12 cellular contexts compared by ENCODE assay signal in genomic region chr17:16443390-16444257, GRCh38. TPM values are rescaled to one million over a fixed set of nuclear protein-coding genes. Genes with fewer than 3 reads are reported as not detected.
DNase-seq lines count a peak whose midpoint lies in the region; ATAC-seq and TF ChIP-seq lines count a peak whose summit lies in the region.
"Had no signal": no experiment of that assay in that cellular context is flagged by ENCODE, and none has a peak within 500 bp of the region (broad histone marks: within the 10 kb centered on the region; RNA-seq: fewer than 3 reads in every experiment).

No MANE protein-coding gene starts in this region.

- H3K4me3 ChIP-seq in HCT116 (replicated peaks in 1 of 2; ENCODE audit: low read depth in 1 of 2, low read length in 2 of 2), result no peak overlapping the region
- no peak overlapping the region for H3K4me3 ChIP-seq in neural progenitor cell
- no peak overlapping the region for H3K4me3 ChIP-seq in MM.1S (ENCODE audit: low read length)
- no peak overlapping the region for H3K4me3 ChIP-seq in PC-3 (ENCODE audit: low read length)
- H3K4me3 ChIP-seq: esophagus muscularis mucosa had no signal

- peaks cover 26 to 75% of the 10 kb centered on the region in 2 experiments for H3K36me3 ChIP-seq in HCT116 (ENCODE audit: control insufficient read depth in 1 of 2, insufficient read depth in 2 of 2, low read length in 2 of 2)
- peaks cover 6% of the 10 kb centered on the region for H3K36me3 ChIP-seq in neural progenitor cell
- H3K36me3 ChIP-seq in MM.1S (replicated peaks; ENCODE audit: insufficient read depth, low read length), result peaks cover 20% of the 10 kb centered on the region
- peaks cover 74% of the 10 kb centered on the region for H3K36me3 ChIP-seq in PC-3 (ENCODE audit: low read depth, low read length)

- H3K4me1 Mint-ChIP-seq in activated CD4-positive, alpha-beta memory T cell treated with anti-CD3 and anti-CD28 coated beads for 36 hours (ENCODE audit: low read depth), result peaks cover 62% of the 10 kb centered on the region
- peaks cover 33% of the 10 kb centered on the region for H3K4me1 Mint-ChIP-seq in neural progenitor cell

- H3K4me3 Mint-ChIP-seq in activated CD4-positive, alpha-beta memory T cell treated with anti-CD3 and anti-CD28 coated beads for 36 hours, result peak overlapping the region; percentile 26
- no peak overlapping the region for H3K4me3 Mint-ChIP-seq in neural progenitor cell

- H4K20me1 ChIP-seq in HCT116 (ENCODE audit: insufficient read depth) (peaks cover 30% of the 10 kb centered on the region; the same call in 1 of the 2 replicates), neural progenitor cell (ENCODE audit: low read depth) (peaks cover 84% of the 10 kb centered on the region), MM.1S (ENCODE audit: insufficient read depth, low read length) (peaks cover 29% of the 10 kb centered on the region), PC-3 (ENCODE audit: low read length) (peaks cover 56% of the 10 kb centered on the region)

- H3K27ac Mint-ChIP-seq in activated CD4-positive, alpha-beta memory T cell treated with anti-CD3 and anti-CD28 coated beads for 36 hours, result peak overlapping the region; percentile 97
- H3K27ac Mint-ChIP-seq in neural progenitor cell, result no peak overlapping the region

- H3K9me3 ChIP-seq in HCT116 (ENCODE audit: control insufficient read depth in 1 of 2, insufficient read depth in 1 of 2, low read depth in 1 of 2, low read length in 2 of 2) (no peaks in the 10 kb centered on the region), neural progenitor cell (ENCODE audit: low read depth) (no peaks in the 10 kb centered on the region), MM.1S (replicated peaks; ENCODE audit: insufficient read depth, low read length) (no peaks in the 10 kb centered on the region), PC-3 (ENCODE audit: low read length) (no peaks in the 10 kb centered on the region)
- H3K9me3 ChIP-seq: esophagus muscularis mucosa had no signal

- CTCF ChIA-PET in HCT116 (lab: Charles Lee) (interaction anchor here (1.6 kb wide), 1 partner anchor 10 kb away, joined by 5 read pairs; no protein-coding TSS in a partner anchor), PC-3 (lab: Charles Lee) (no interaction called here)
- CTCF ChIA-PET in activated CD4-positive, alpha-beta memory T cell treated with anti-CD3 and anti-CD28 coated beads for 36 hours (lab: Charles Lee), result interaction anchor here (1.0 to 3.8 kb wide), 6 partner anchors 9 to 146 kb away, joined by 3 to 21 read pairs (median 6); partner anchors contain the start of genes CENPV and TRPV2

- ATAC-seq in HCT116 (peak; percentile 33), PC-3 (no peak)

- H3K4me1 ChIP-seq in HCT116 (ENCODE audit: control insufficient read depth in 1 of 2, insufficient read depth in 2 of 2, low read length in 2 of 2) (peaks cover 10 to 65% of the 10 kb centered on the region in 2 experiments; a peak in 3 of 4 replicates), neural progenitor cell (peaks cover 27% of the 10 kb centered on the region), MM.1S (ENCODE audit: low read length) (0 out of 2 replicates have a peak, but pooled peaks cover 4% of the 10 kb centered on the region), PC-3 (ENCODE audit: insufficient read depth, low read length) (peaks cover 26% of the 10 kb centered on the region)

- TF ChIP-seq RAD21 in HCT116 (IDR thresholded peaks at IDR 0.05; ENCODE audit: low read depth), result no peak

- POLR2A ChIA-PET in HCT116 (lab: Charles Lee), result interaction anchor here (0.9 to 7.1 kb wide), 6 partner anchors 9 to 80 kb away, joined by 3 to 93 read pairs (median 4); partner anchors contain the start of gene UBB
- POLR2A ChIA-PET in activated CD4-positive, alpha-beta memory T cell treated with anti-CD3 and anti-CD28 coated beads for 36 hours (lab: Charles Lee), result interaction anchor here (0.6 to 1.7 kb wide), 6 partner anchors 14 to 92 kb away, joined by 3 to 5 read pairs (median 3); partner anchors contain the start of genes CENPV and TRPV2
- POLR2A ChIA-PET in PC-3 (lab: Charles Lee; ENCODE audit: unreplicated experiment), result no interaction called here

- H3K27me3 ChIP-seq in HCT116 (ENCODE audit: insufficient read depth, low read length) (no peaks in the 10 kb centered on the region), neural progenitor cell (no peaks in the 10 kb centered on the region), MM.1S (replicated peaks; ENCODE audit: insufficient read depth, low read length) (no peaks in the 10 kb centered on the region), PC-3 (ENCODE audit: low read length) (no peaks in the 10 kb centered on the region)
- H3K27me3 ChIP-seq: esophagus muscularis mucosa had no signal

- no peak for TF ChIP-seq POLR2A in HCT116 (IDR thresholded peaks at IDR 0.05; ENCODE audit: borderline replicate concordance, extremely low read depth, insufficient read depth, insufficient read length)

- peak overlapping the region; percentile 97 for H3K27ac ChIP-seq in HCT116 (ENCODE audit: low read depth, low read length)
- H3K27ac ChIP-seq in neural progenitor cell, result peak overlapping the region; percentile 57
- H3K27ac ChIP-seq in MM.1S (ENCODE audit: low read length), result no peak overlapping the region
- H3K27ac ChIP-seq in PC-3 (ENCODE audit: low read length), result no peak overlapping the region
- H3K27ac ChIP-seq: esophagus muscularis mucosa had no signal

- H2AFZ ChIP-seq in HCT116 (ENCODE audit: low read depth, low read length, poor library complexity, severe bottlenecking) (no peak overlapping the region), neural progenitor cell (replicated peaks) (no peak overlapping the region), MM.1S (ENCODE audit: low read length) (no peak overlapping the region), PC-3 (ENCODE audit: low read length) (no peak overlapping the region)

- no peaks in the 10 kb centered on the region for H3K27me3 Mint-ChIP-seq in activated CD4-positive, alpha-beta memory T cell treated with anti-CD3 and anti-CD28 coated beads for 36 hours
- peaks cover 8% of the 10 kb centered on the region for H3K27me3 Mint-ChIP-seq in neural progenitor cell (ENCODE audit: insufficient read depth, low read depth)

- no peaks in the 10 kb centered on the region for H3K9me3 Mint-ChIP-seq in activated CD4-positive, alpha-beta memory T cell treated with anti-CD3 and anti-CD28 coated beads for 36 hours
- no peaks in the 10 kb centered on the region for H3K9me3 Mint-ChIP-seq in neural progenitor cell

- TF ChIP-seq CTCF in HCT116 (IDR thresholded peaks at IDR 0.05 in 2 of 3, conservative IDR thresholded peaks at IDR 0.05 in 1 of 3; ENCODE audit: borderline replicate concordance in 1 of 3, insufficient read depth in 1 of 3, low read depth in 2 of 3, low read length in 2 of 3) (no peak), neural progenitor cell (IDR thresholded peaks at IDR 0.05) (no peak), MM.1S (IDR thresholded peaks at IDR 0.05; ENCODE audit: low read length) (no peak), PC-3 (conservative IDR thresholded peaks at IDR 0.05; ENCODE audit: low read depth, low read length) (no peak)

- no TSS peak for BruUV-seq in HCT116 (replicated peaks; lab: Mats Ljungman, UMichigan)
- no TSS peak for BruUV-seq in PC-3 (replicated peaks; lab: Mats Ljungman, UMichigan)

- intact Hi-C loops in HCT116 (cut with micrococcal nuclease), result loop anchor here (5.0 kb wide), 1 partner anchor 141 kb away; no protein-coding TSS in a partner anchor
- intact Hi-C loops in activated CD4-positive, alpha-beta memory T cell treated with anti-CD3 and anti-CD28 coated beads for 36 hours (cut with micrococcal nuclease), result no loop called here
- intact Hi-C loops in PC-3 (cut with micrococcal nuclease), result no loop called here

- H3F3A ChIP-seq in neural progenitor cell (ENCODE audit: low read depth) (peaks cover 67% of the 10 kb centered on the region), MM.1S (ENCODE audit: insufficient read depth, low read length) (peaks cover 67% of the 10 kb centered on the region), PC-3 (ENCODE audit: low read length, unreplicated experiment) (peaks cover 40% of the 10 kb centered on the region)

- RAD21 ChIA-PET in HCT116 (lab: Charles Lee; ENCODE audit: low non-redundant PET in 1 of 2, low total read pairs in 2 of 2, uncharacterized antibody in 2 of 2, unreplicated experiment in 2 of 2), result no interaction called here

- H3K4me2 ChIP-seq in HCT116 (ENCODE audit: low read length), result no peak overlapping the region
- H3K4me2 ChIP-seq in neural progenitor cell, result no peak overlapping the region
- H3K4me2 ChIP-seq in MM.1S (ENCODE audit: low read depth, low read length), result no peak overlapping the region
- no peak overlapping the region for H3K4me2 ChIP-seq in PC-3 (ENCODE audit: low read length)

- H3K36me3 Mint-ChIP-seq in activated CD4-positive, alpha-beta memory T cell treated with anti-CD3 and anti-CD28 coated beads for 36 hours, result peaks cover 71% of the 10 kb centered on the region
- H3K36me3 Mint-ChIP-seq in neural progenitor cell, result peaks cover 35% of the 10 kb centered on the region

- H3K9ac ChIP-seq in HCT116 (ENCODE audit: low read length) (peak overlapping the region; percentile 100; the same call in 1 of the 2 replicates), neural progenitor cell (no peak overlapping the region), MM.1S (ENCODE audit: low read length) (no peak overlapping the region), PC-3 (ENCODE audit: low read length) (no peak overlapping the region)

- DNase-seq in Daoy (ENCODE audit: low read depth) (peak; percentile 46), HCT116 (ENCODE audit: low read depth, low spot score) (no peak), neural progenitor cell (ENCODE audit: low spot score) (no peak), MM.1S (no peak), DMS153 (lab: John Stamatoyannopoulos, UW) (no peak), glomerular visceral epithelial cell (ENCODE audit: extremely low spot score) (no peak), PC-3 (no peak)
- no peak for DNase-seq in activated CD4-positive, alpha-beta memory T cell treated with anti-CD3 and anti-CD28 coated beads for 36 hours
- DNase-seq: activated naive CD4-positive, alpha-beta T cell treated with Interleukin-2 at 50 U/mL for 16 hours; KG1; SHP77 treated with DMSO at 0.1 percent for 48 hours had no signal

- H3K79me2 ChIP-seq in HCT116 (ENCODE audit: insufficient read depth, low read length), result peaks cover 79% of the 10 kb centered on the region
- H3K79me2 ChIP-seq in neural progenitor cell (ENCODE audit: low read depth), result peaks cover 61% of the 10 kb centered on the region
- peaks cover 70% of the 10 kb centered on the region for H3K79me2 ChIP-seq in MM.1S (ENCODE audit: low read length)
- peaks cover 45% of the 10 kb centered on the region for H3K79me2 ChIP-seq in PC-3 (ENCODE audit: low read length)

- H3K9me2 ChIP-seq in HCT116 (ENCODE audit: insufficient read depth), result no peaks in the 10 kb centered on the region
- H3K9me2 ChIP-seq in MM.1S (replicated peaks; ENCODE audit: insufficient read depth, low read length), result no peaks in the 10 kb centered on the region
- H3K9me2 ChIP-seq in PC-3 (replicated peaks; ENCODE audit: low read length), result no peaks in the 10 kb centered on the region

RNA-seq across cellular contexts. Expression of gene TRPV2, which starts 28.3 kb away (rescaled TPM):
- 0.06 and 2.3 TPM in 2 replicates for total RNA-seq in Daoy (2014; rRNA removed; shearing (Covaris generic))
- 2.7 TPM for total RNA-seq in HCT116 (2021; ENCODE audit: unreplicated experiment)
- 1.4 and 2.5 TPM in 2 replicates for polyA plus RNA-seq in HCT116 (2012)
- 10 to 100 TPM; 46.0 to 50.6 TPM for total RNA-seq in activated CD4-positive, alpha-beta memory T cell treated with anti-CD3 and anti-CD28 coated beads for 36 hours
- total RNA-seq in neural progenitor cell (ENCODE audit: low replicate concordance), result 0.49 and 0.53 TPM in 2 replicates
- 0.69 and 1.9 TPM in 2 replicates for total RNA-seq in PC-3 (2014; rRNA removed)

RNA-seq across cellular contexts. Expression of gene LRRC75A, which starts 48.4 kb away (rescaled TPM):
- 0.97 and 2.6 TPM in 2 replicates for total RNA-seq in Daoy (2014; rRNA removed; shearing (Covaris generic))
- total RNA-seq in HCT116 (2021; ENCODE audit: unreplicated experiment) (2.3 TPM), neural progenitor cell (ENCODE audit: low replicate concordance) (4.0 and 7.2 TPM in 2 replicates), PC-3 (2014; rRNA removed) (15.8 and 19.4 TPM in 2 replicates)
- polyA plus RNA-seq in HCT116 (2012), result 2.4 and 2.7 TPM in 2 replicates
- total RNA-seq in activated CD4-positive, alpha-beta memory T cell treated with anti-CD3 and anti-CD28 coated beads for 36 hours, result 1 to 10 TPM; 1.2 to 1.4 TPM

Comparison
In these comparisons a context has a peak if more than half of its experiments do, and no peak if none do; other contexts are left out.
1. H3K27ac ChIP-seq: peak in HCT116 (single experiment) and neural progenitor cell (single experiment); none in MM.1S (single experiment) and PC-3 (single experiment).
2. RNA of gene TRPV2, which starts 28.3 kb away (total RNA-seq): 46.0 to 50.6 TPM in activated CD4-positive, alpha-beta memory T cell treated with anti-CD3 and anti-CD28 coated beads for 36 hours; 2.7 TPM in HCT116 (single experiment), 0.69 to 1.9 TPM in PC-3, 0.49 to 0.53 TPM in neural progenitor cell and 0.06 to 2.3 TPM in Daoy; every median in the first group is over 10 times any median in the second.